Comparison of ENCODE assay signal across 1 cellular context in genomic region chr9:116145036-116145435, GRCh38.
TF ChIP-seq lines count a peak whose summit lies in the region.

No MANE protein-coding gene starts in this region.

TF ChIP-seq in A549, 52 proteins besides CTCF, POLR2A, EP300 and RAD21 (continued from another document):
- no peak for TF ChIP-seq REST (IDR thresholded peaks at IDR 0.05)
- no peak for TF ChIP-seq HOXB5 (CRISPR knock-in tag; IDR thresholded peaks at IDR 0.05)
